Comparison of ENCODE assay signal across 31 cellular contexts in the genomic region with DNA sequence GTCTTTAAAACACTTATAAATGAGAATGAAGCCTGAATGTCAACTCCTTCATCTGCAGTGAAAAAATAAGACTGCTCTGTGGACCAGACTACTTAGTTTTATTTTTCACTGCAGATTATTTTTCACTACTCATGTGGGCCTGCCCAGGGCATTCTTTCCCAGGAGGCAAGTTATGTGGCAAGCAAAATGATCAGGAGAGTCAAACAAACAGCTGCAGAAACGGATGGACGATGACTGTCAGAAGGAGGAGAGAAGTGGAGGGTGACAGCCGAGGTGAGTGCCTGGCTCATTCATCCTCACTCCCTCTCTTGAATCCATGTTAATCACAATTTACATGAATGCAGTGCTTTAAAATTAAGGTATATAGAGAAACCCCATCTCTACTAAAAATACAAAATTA.
"Had no signal": no experiment of that assay in that cellular context is flagged by ENCODE, and none has a peak within 500 bp of the region (broad histone marks: within the 10 kb centered on the region; RNA-seq: fewer than 3 reads in every experiment).

No MANE protein-coding gene starts in this region.

- H3K36me3 Mint-ChIP-seq: activated naive CD4-positive, alpha-beta T cell treated with anti-CD3 and anti-CD28 coated beads, Interleukin-2, amount 10 ng/mL, durations not matched to agents 7 days and 5 days; activated naive CD4-positive, alpha-beta T cell treated with anti-CD3 and anti-CD28 coated beads, Interleukin-2, amount 50 U/mL, for 72 hours had no signal

- H3K36me3 ChIP-seq: brain microvascular endothelial cell, esophagus muscularis mucosa, gastrocnemius medialis, heart left ventricle, WERI-Rb-1 had no signal

- H3K4me1 ChIP-seq: foreskin keratinocyte had no signal

- H3K9me3 ChIP-seq: esophagus muscularis mucosa, gastrocnemius medialis, heart left ventricle had no signal

- H3K4me3 Mint-ChIP-seq: activated B cell treated with CpG ODN at 0.5 μM for 24 hours; activated CD4-positive, alpha-beta memory T cell treated with anti-CD3 and anti-CD28 coated beads, Interleukin-2, amount 10 ng/mL, durations not matched to agents 7 days and 5 days; activated naive CD4-positive, alpha-beta T cell treated with anti-CD3 and anti-CD28 coated beads, Interleukin-2, amount 10 ng/mL, durations not matched to agents 7 days and 5 days; activated naive CD8-positive, alpha-beta T cell treated with anti-CD3 and anti-CD28 coated beads, Interleukin-2, amount 10 ng/mL, durations not matched to agents 7 days and 5 days; activated T-cell treated with anti-CD3 and anti-CD28 coated beads, Interleukin-2, amount 50 U/mL, for 24 hours; activated T-cell treated with anti-CD3 and anti-CD28 coated beads, Interleukin-2, amount 50 U/mL, for 72 hours; central memory CD8-positive, alpha-beta T cell; effector memory CD8-positive, alpha-beta T cell; T-helper 2 cell treated with Interferon-gamma antibody and Interleukin-4, amounts not matched to agents 5 μg/mL and 100 μg/mL, for 36 hours had no signal

- H3K4me3 ChIP-seq: esophagus muscularis mucosa, gastrocnemius medialis, heart left ventricle had no signal

- H3K27ac ChIP-seq: brain microvascular endothelial cell, esophagus muscularis mucosa, foreskin keratinocyte, gastrocnemius medialis, heart left ventricle, WERI-Rb-1 had no signal

- H3K27ac Mint-ChIP-seq: activated B cell treated with CpG ODN at 0.5 μM for 24 hours; activated naive CD4-positive, alpha-beta T cell treated with anti-CD3 and anti-CD28 coated beads, Interleukin-2, amount 50 U/mL, for 72 hours; activated naive CD8-positive, alpha-beta T cell treated with anti-CD3 and anti-CD28 coated beads, Interleukin-2, amount 10 ng/mL, durations not matched to agents 7 days and 5 days; activated T-cell treated with anti-CD3 and anti-CD28 coated beads, Interleukin-2, amount 50 U/mL, for 24 hours; activated T-cell treated with anti-CD3 and anti-CD28 coated beads, Interleukin-2, amount 50 U/mL, for 72 hours; T-helper 17 cell; T-helper 2 cell treated with Interferon-gamma antibody and Interleukin-4, amounts not matched to agents 5 μg/mL and 100 μg/mL, for 36 hours had no signal

- DNase-seq: activated B cell treated with CpG ODN at 0.5 μM for 24 hours; activated CD4-positive, alpha-beta memory T cell treated with anti-CD3 and anti-CD28 coated beads, Interleukin-2, amount 10 ng/mL, durations not matched to agents 7 days and 5 days; activated CD4-positive, alpha-beta T cell treated with anti-CD3 and anti-CD28 coated beads for 48 hours; activated CD8-positive, alpha-beta memory T cell treated with anti-CD3 and anti-CD28 coated beads, Interleukin-2, amount 50 U/mL, for 48 hours; activated gamma-delta T cell; activated naive CD4-positive, alpha-beta T cell; activated naive CD4-positive, alpha-beta T cell treated with anti-CD3 and anti-CD28 coated beads, Interleukin-2, amount 10 ng/mL, durations not matched to agents 7 days and 5 days; activated naive CD8-positive, alpha-beta T cell treated with anti-CD3 and anti-CD28 coated beads, Interleukin-2, amount 10 ng/mL, durations not matched to agents 7 days and 5 days; activated T-cell treated with anti-CD3 and anti-CD28 coated beads for 4 hours; activated T-cell treated with anti-CD3 and anti-CD28 coated beads, Interleukin-2, amount 50 U/mL, for 24 hours; activated T-cell treated with anti-CD3 and anti-CD28 coated beads, Interleukin-2, amount 50 U/mL, for 72 hours; anterior cingulate cortex; brain microvascular endothelial cell; cortex of kidney; dermis blood vessel endothelial cell; effector CD4-positive, alpha-beta T cell; effector memory CD8-positive, alpha-beta T cell; erythroblast; foreskin keratinocyte; gastrocnemius medialis; glutamatergic neuron; heart left ventricle; T-helper 1 cell; T-helper 17 cell; T1000; WERI-Rb-1 had no signal

- H3K9me3 Mint-ChIP-seq: activated B cell treated with CpG ODN at 0.5 μM for 24 hours; activated CD4-positive, alpha-beta memory T cell treated with anti-CD3 and anti-CD28 coated beads, Interleukin-2, amount 10 ng/mL, durations not matched to agents 7 days and 5 days; activated naive CD4-positive, alpha-beta T cell treated with anti-CD3 and anti-CD28 coated beads, Interleukin-2, amount 50 U/mL, for 72 hours; activated naive CD8-positive, alpha-beta T cell treated with anti-CD3 and anti-CD28 coated beads, Interleukin-2, amount 10 ng/mL, durations not matched to agents 7 days and 5 days; activated T-cell treated with anti-CD3 and anti-CD28 coated beads, Interleukin-2, amount 50 U/mL, for 24 hours; central memory CD8-positive, alpha-beta T cell; effector memory CD8-positive, alpha-beta T cell; T-helper 2 cell treated with Interferon-gamma antibody and Interleukin-4, amounts not matched to agents 5 μg/mL and 100 μg/mL, for 36 hours had no signal

- ATAC-seq: activated CD4-positive, CD25-positive, alpha-beta regulatory T cell treated with anti-CD3 and anti-CD28 coated beads, Interleukin-2, amount 50 U/mL, for 24 hours; activated naive CD4-positive, alpha-beta T cell treated with anti-CD3 and anti-CD28 coated beads, Interleukin-2, amount 50 U/mL, for 72 hours; activated T-cell treated with anti-CD3 and anti-CD28 coated beads, Interleukin-2, amount 50 U/mL, for 72 hours; effector memory CD8-positive, alpha-beta T cell; foreskin keratinocyte; gastrocnemius medialis; heart left ventricle; T-helper 17 cell had no signal

- H3K27me3 Mint-ChIP-seq: activated B cell treated with CpG ODN at 0.5 μM for 24 hours; activated naive CD8-positive, alpha-beta T cell treated with anti-CD3 and anti-CD28 coated beads, Interleukin-2, amount 10 ng/mL, durations not matched to agents 7 days and 5 days; activated T-cell treated with anti-CD3 and anti-CD28 coated beads, Interleukin-2, amount 50 U/mL, for 24 hours; central memory CD8-positive, alpha-beta T cell; effector memory CD8-positive, alpha-beta T cell; T-helper 17 cell had no signal

- H3K27me3 ChIP-seq: brain microvascular endothelial cell, esophagus muscularis mucosa, foreskin keratinocyte, gastrocnemius medialis, heart left ventricle had no signal
